Comparison of ENCODE assay signal across 1 cellular context in the genomic region with DNA sequence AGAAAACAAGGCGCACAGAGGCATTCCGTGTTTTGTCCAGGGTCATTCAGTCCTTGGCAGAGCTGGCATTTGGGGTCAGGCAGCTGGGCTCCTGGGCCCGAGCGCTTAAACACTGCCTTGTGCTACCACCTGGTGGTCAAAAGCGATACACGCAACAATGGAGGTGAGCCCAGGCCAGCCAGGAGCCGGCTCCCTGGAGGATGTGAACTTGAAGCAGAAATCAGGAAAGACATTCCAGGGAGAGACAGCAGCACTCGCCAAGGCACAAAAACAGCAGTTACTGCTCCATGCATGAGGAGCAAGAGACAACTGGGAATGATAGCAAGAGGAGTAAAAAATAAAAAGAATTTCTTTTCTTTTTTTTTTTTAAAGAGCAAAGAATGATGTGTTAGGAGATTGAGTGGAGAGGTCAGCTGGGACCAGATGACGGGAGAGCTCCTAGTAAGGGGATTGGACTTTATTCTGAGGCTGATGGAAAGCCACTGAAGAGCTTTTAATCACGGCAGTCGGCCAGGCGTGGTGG.
TF ChIP-seq lines count a peak whose summit lies in the region.

No MANE protein-coding gene starts in this region.

TF ChIP-seq in endothelial cell of umbilical vein, 7 proteins besides CTCF, POLR2A, EP300 and RAD21:
- TF ChIP-seq GATA2 (IDR thresholded peaks at IDR 0.05; ENCODE audit: insufficient read depth, insufficient read length, low read depth, low read length) (no peak), JUN (IDR thresholded peaks at IDR 0.05; ENCODE audit: borderline replicate concordance, insufficient read depth, insufficient read length, low read depth) (no peak), FOS (IDR thresholded peaks at IDR 0.05; ENCODE audit: borderline replicate concordance, insufficient read depth, low read length) (no peak)
- TF ChIP-seq, protein P1, sequence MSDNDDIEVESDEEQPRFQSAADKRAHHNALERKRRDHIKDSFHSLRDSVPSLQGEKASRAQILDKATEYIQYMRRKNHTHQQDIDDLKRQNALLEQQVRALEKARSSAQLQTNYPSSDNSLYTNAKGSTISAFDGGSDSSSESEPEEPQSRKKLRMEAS (IDR thresholded peaks at IDR 0.05; ENCODE audit: insufficient read depth, insufficient read length), result no peak
TF ChIP-seq in endothelial cell of umbilical vein: peak in this region for 0.
